ENCODE assay signal across 1 cellular context in the genomic region with DNA sequence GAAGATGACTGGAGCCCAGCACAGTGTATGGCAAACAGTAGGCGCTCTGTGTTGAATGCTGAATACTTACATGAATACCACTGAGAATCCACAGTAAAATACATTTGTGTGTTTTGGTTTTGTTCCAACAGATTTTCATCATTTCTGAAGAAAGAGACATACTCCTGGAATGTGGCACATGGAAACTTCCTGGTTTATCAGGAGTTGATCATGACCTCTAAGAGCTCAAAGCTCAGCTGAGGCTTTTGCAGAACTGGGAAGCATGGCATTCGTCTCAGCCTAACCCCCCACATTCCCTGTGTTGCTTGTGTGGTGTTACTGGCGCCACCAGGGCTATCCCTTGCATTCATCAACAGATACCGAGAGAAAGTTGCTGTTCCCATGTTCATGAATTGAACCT.
TF ChIP-seq lines count a peak whose summit lies in the region.

No MANE protein-coding gene starts in this region.

TF ChIP-seq in IMR-90, 13 proteins besides CTCF, POLR2A, EP300 and RAD21:
- TF ChIP-seq, protein P1, sequence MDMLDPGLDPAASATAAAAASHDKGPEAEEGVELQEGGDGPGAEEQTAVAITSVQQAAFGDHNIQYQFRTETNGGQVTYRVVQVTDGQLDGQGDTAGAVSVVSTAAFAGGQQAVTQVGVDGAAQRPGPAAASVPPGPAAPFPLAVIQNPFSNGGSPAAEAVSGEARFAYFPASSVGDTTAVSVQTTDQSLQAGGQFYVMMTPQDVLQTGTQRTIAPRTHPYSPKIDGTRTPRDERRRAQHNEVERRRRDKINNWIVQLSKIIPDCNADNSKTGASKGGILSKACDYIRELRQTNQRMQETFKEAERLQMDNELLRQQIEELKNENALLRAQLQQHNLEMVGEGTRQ (IDR thresholded peaks at IDR 0.05; ENCODE audit: low read depth, low read length), result no peak
- TF ChIP-seq CEBPB (IDR thresholded peaks at IDR 0.05; ENCODE audit: low read depth, low read length), result 0 out of 2 replicates have a peak, but pooled peaks have one; percentile 10
TF ChIP-seq in IMR-90: peak in this region for 1.
